In genomic region chr2:37917281-37918228, GRCh38 we compare ENCODE assay signal across 1 cellular context.
TF ChIP-seq lines count a peak whose summit lies in the region.

No MANE protein-coding gene starts in this region.

TF ChIP-seq in K562, 482 proteins besides CTCF, POLR2A, EP300 and RAD21 (continued from another document):
- TF ChIP-seq, protein P1, sequence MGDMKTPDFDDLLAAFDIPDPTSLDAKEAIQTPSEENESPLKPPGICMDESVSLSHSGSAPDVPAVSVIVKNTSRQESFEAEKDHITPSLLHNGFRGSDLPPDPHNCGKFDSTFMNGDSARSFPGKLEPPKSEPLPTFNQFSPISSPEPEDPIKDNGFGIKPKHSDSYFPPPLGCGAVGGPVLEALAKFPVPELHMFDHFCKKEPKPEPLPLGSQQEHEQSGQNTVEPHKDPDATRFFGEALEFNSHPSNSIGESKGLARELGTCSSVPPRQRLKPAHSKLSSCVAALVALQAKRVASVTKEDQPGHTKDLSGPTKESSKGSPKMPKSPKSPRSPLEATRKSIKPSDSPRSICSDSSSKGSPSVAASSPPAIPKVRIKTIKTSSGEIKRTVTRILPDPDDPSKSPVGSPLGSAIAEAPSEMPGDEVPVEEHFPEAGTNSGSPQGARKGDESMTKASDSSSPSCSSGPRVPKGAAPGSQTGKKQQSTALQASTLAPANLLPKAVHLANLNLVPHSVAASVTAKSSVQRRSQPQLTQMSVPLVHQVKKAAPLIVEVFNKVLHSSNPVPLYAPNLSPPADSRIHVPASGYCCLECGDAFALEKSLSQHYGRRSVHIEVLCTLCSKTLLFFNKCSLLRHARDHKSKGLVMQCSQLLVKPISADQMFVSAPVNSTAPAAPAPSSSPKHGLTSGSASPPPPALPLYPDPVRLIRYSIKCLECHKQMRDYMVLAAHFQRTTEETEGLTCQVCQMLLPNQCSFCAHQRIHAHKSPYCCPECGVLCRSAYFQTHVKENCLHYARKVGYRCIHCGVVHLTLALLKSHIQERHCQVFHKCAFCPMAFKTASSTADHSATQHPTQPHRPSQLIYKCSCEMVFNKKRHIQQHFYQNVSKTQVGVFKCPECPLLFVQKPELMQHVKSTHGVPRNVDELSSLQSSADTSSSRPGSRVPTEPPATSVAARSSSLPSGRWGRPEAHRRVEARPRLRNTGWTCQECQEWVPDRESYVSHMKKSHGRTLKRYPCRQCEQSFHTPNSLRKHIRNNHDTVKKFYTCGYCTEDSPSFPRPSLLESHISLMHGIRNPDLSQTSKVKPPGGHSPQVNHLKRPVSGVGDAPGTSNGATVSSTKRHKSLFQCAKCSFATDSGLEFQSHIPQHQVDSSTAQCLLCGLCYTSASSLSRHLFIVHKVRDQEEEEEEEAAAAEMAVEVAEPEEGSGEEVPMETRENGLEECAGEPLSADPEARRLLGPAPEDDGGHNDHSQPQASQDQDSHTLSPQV (IDR thresholded peaks at IDR 0.05), result peak; percentile 54
- TF ChIP-seq NR2C1 (IDR thresholded peaks at IDR 0.05) (no peak), NR2C1 (tag; IDR thresholded peaks at IDR 0.05) (peak; percentile 61), CREB3 (tag; conservative IDR thresholded peaks at IDR 0.05; ENCODE audit: low read depth) (peak; percentile 92), ZBTB11 (CRISPR knock-in tag; IDR thresholded peaks at IDR 0.05) (0 out of 6 replicates have a peak, but pooled peaks of 1 of the 3 experiments have one; percentile 20), ZNF232 (CRISPR knock-in tag; IDR thresholded peaks at IDR 0.05) (no peak), ETV1 (tag; conservative IDR thresholded peaks at IDR 0.05; ENCODE audit: low read depth) (peak; percentile 44; the same call in 1 of the 2 replicates), ZNF589 (CRISPR knock-in tag; IDR thresholded peaks at IDR 0.05; ENCODE audit: low read depth) (peak; percentile 31; the same call in 1 of the 2 replicates), ZNF41 (CRISPR knock-in tag; conservative IDR thresholded peaks at IDR 0.05) (peak; percentile 68; the same call in 1 of the 2 replicates), PTTG1 (tag; IDR thresholded peaks at IDR 0.05; ENCODE audit: low read depth) (peak; percentile 83; the same call in 1 of the 2 replicates), NCOA4 (IDR thresholded peaks at IDR 0.05; ENCODE audit: partially characterized antibody) (no peak), SMAD4 (CRISPR knock-in tag; conservative IDR thresholded peaks at IDR 0.05) (peak; percentile 73), GTF2A2 (tag; IDR thresholded peaks at IDR 0.05) (peak; percentile 82), PTRF (tag; IDR thresholded peaks at IDR 0.05) (peak; percentile 85), DLX4 (CRISPR knock-in tag; IDR thresholded peaks at IDR 0.05) (no peak), HDAC8 (tag; IDR thresholded peaks at IDR 0.05) (0 out of 2 replicates have a peak, but pooled peaks have one; percentile 63), DDX20 (tag; IDR thresholded peaks at IDR 0.05; ENCODE audit: low read depth) (peak; percentile 39; the same call in 1 of the 2 replicates), ILK (tag; IDR thresholded peaks at IDR 0.05; ENCODE audit: borderline replicate concordance, low read depth) (0 out of 2 replicates have a peak, but pooled peaks have one; percentile 58), SRF (CRISPR knock-in tag; IDR thresholded peaks at IDR 0.05) (peak; percentile 71 to 76; a peak in 3 of 4 replicates), ZNF639 (CRISPR knock-in tag; conservative IDR thresholded peaks at IDR 0.05 in 1 of 2, IDR thresholded peaks at IDR 0.05 in 1 of 2) (peak in 1 of 2 experiments; percentile 83; a peak in 2 of 4 replicates), MCM5 (IDR thresholded peaks at IDR 0.05; ENCODE audit: low read depth) (no peak), ERF (CRISPR knock-in tag; IDR thresholded peaks at IDR 0.05) (0 out of 2 replicates have a peak, but pooled peaks have one; percentile 37), DMBX1 (CRISPR knock-in tag; IDR thresholded peaks at IDR 0.05; ENCODE audit: borderline replicate concordance) (peak; percentile 80; the same call in 1 of the 2 replicates), KAT7 (CRISPR knock-in tag; IDR thresholded peaks at IDR 0.05; ENCODE audit: borderline replicate concordance) (no peak), NR4A1 (CRISPR knock-in tag; IDR thresholded peaks at IDR 0.05) (no peak), NR4A1 (tag; IDR thresholded peaks at IDR 0.05) (peak; percentile 88), DIDO1 (tag; IDR thresholded peaks at IDR 0.05; ENCODE audit: low read depth) (no peak), ZNF668 (CRISPR knock-in tag; IDR thresholded peaks at IDR 0.05) (0 out of 2 replicates have a peak, but pooled peaks have one; percentile 55), IFI16 (CRISPR knock-in tag; IDR thresholded peaks at IDR 0.05) (no peak), ZNF766 (CRISPR knock-in tag; conservative IDR thresholded peaks at IDR 0.05) (0 out of 2 replicates have a peak, but pooled peaks have one; percentile 25), BACH1 (tag; IDR thresholded peaks at IDR 0.05) (peak; percentile 71; the same call in 1 of the 2 replicates), FOXA3 (CRISPR knock-in tag; conservative IDR thresholded peaks at IDR 0.05 in 1 of 2, IDR thresholded peaks at IDR 0.05 in 1 of 2) (no peak), MEF2D (tag; conservative IDR thresholded peaks at IDR 0.05; ENCODE audit: low read depth) (peak; percentile 61; the same call in 1 of the 2 replicates), PYGO2 (tag; IDR thresholded peaks at IDR 0.05) (peak; percentile 79), FIP1L1 (IDR thresholded peaks at IDR 0.05; ENCODE audit: low read depth, low read length, poor library complexity, severe bottlenecking) (no peak)
- TF ChIP-seq, protein P2, sequence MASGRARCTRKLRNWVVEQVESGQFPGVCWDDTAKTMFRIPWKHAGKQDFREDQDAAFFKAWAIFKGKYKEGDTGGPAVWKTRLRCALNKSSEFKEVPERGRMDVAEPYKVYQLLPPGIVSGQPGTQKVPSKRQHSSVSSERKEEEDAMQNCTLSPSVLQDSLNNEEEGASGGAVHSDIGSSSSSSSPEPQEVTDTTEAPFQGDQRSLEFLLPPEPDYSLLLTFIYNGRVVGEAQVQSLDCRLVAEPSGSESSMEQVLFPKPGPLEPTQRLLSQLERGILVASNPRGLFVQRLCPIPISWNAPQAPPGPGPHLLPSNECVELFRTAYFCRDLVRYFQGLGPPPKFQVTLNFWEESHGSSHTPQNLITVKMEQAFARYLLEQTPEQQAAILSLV (tag; IDR thresholded peaks at IDR 0.05), result peak; percentile 74; the same call in 1 of the 2 replicates
- TF ChIP-seq, protein P3, sequence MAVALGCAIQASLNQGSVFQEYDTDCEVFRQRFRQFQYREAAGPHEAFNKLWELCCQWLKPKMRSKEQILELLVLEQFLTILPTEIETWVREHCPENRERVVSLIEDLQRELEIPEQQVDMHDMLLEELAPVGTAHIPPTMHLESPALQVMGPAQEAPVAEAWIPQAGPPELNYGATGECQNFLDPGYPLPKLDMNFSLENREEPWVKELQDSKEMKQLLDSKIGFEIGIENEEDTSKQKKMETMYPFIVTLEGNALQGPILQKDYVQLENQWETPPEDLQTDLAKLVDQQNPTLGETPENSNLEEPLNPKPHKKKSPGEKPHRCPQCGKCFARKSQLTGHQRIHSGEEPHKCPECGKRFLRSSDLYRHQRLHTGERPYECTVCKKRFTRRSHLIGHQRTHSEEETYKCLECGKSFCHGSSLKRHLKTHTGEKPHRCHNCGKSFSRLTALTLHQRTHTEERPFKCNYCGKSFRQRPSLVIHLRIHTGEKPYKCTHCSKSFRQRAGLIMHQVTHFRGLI (CRISPR knock-in tag; IDR thresholded peaks at IDR 0.05), result peak; percentile 35; the same call in 1 of the 2 replicates
- TF ChIP-seq, protein P4, sequence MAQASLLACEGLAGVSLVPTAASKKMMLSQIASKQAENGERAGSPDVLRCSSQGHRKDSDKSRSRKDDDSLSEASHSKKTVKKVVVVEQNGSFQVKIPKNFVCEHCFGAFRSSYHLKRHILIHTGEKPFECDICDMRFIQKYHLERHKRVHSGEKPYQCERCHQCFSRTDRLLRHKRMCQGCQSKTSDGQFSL (CRISPR knock-in tag; IDR thresholded peaks at IDR 0.05), result no peak
- TF ChIP-seq, protein P4 (tag; IDR thresholded peaks at IDR 0.05), result peak in 1 of 2 experiments; percentile 88; a peak in 1 of 4 replicates
